In genomic region chr17:43033947-43034622, GRCh38 we compare ENCODE assay signal across 1 cellular context.
TF ChIP-seq lines count a peak whose summit lies in the region.

No MANE protein-coding gene starts in this region.

TF ChIP-seq in GM23338, 12 proteins besides CTCF, POLR2A, EP300 and RAD21 (continued from another document):
- TF ChIP-seq ZNF462 (CRISPR knock-in tag; IDR thresholded peaks at IDR 0.05): no peak
- no peak for TF ChIP-seq ZNF331 (CRISPR knock-in tag; IDR thresholded peaks at IDR 0.05; ENCODE audit: low read depth)
- no peak for TF ChIP-seq POLR2AphosphoS5 (IDR thresholded peaks at IDR 0.05; ENCODE audit: low read depth)
- TF ChIP-seq JUNB (IDR thresholded peaks at IDR 0.05; ENCODE audit: unreplicated experiment): no peak
- TF ChIP-seq STAT1 (IDR thresholded peaks at IDR 0.05; ENCODE audit: unreplicated experiment): no peak
- TF ChIP-seq ZNF114 (CRISPR knock-in tag; IDR thresholded peaks at IDR 0.05): no peak
- TF ChIP-seq NANOG (IDR thresholded peaks at IDR 0.05; ENCODE audit: borderline replicate concordance): no peak
- TF ChIP-seq ETS1 (IDR thresholded peaks at IDR 0.05): no peak
- no peak for TF ChIP-seq EZH2phosphoT487 (IDR thresholded peaks at IDR 0.05; ENCODE audit: unreplicated experiment)
- no peak for TF ChIP-seq REST (IDR thresholded peaks at IDR 0.05; ENCODE audit: unreplicated experiment)
